13 cellular contexts compared by ENCODE assay signal in the genomic region with DNA sequence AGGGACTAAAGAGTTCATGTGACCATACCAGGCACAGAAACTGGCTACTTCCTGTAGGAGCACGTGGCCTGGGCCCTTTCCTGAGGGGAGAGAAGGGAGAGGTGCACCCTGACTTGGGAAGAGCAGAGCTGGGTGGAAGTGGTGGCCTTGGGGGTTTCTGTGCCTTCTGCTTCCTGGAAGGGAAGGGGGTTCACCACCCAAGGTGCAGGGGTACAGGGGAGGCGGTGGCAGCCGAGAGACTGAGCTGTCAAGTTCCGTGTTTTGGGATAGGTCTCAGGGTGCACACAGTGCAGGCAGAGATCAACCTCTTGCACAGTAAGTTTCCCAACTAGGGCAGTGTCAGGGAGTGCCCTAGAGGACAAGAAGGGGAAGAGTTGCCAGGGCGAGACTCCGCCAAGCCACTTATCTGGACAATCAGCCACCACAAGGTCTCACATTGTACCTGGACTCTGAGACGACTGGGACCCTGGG. TPM values are rescaled to one million over a fixed set of nuclear protein-coding genes. Genes with fewer than 3 reads are reported as not detected.
DNase-seq lines count a peak whose midpoint lies in the region; ATAC-seq and TF ChIP-seq lines count a peak whose summit lies in the region.
"Had no signal": no experiment of that assay in that cellular context is flagged by ENCODE, and none has a peak within 500 bp of the region (broad histone marks: within the 10 kb centered on the region; RNA-seq: fewer than 3 reads in every experiment).

No MANE protein-coding gene starts in this region.

- H3K27ac Mint-ChIP-seq in T-helper 2 cell treated with Interferon-gamma antibody and Interleukin-4, amounts not matched to agents 5 μg/mL and 100 μg/mL, for 36 hours: peak overlapping the region; percentile 61
- H3K27ac Mint-ChIP-seq in T-helper 17 cell: no peak overlapping the region
- H3K27ac Mint-ChIP-seq: HFFc6 had no signal

- H3K9me3 Mint-ChIP-seq in T-helper 2 cell treated with Interferon-gamma antibody and Interleukin-4, amounts not matched to agents 5 μg/mL and 100 μg/mL, for 36 hours: no peaks in the 10 kb centered on the region
- H3K9me3 Mint-ChIP-seq: HFFc6 had no signal

- H3K36me3 ChIP-seq in heart right ventricle (peaks cover 0 to 46% (median 40%) of the 10 kb centered on the region in 9 donors), spleen (peaks cover 0 to 51% (median 43%) of the 10 kb centered on the region in 6 donors), Peyer's patch (peaks cover 0 to 41% (median 0%) of the 10 kb centered on the region in 3 donors)

- intact Hi-C loops in heart right ventricle (cut with DNase I) (loop anchor here in 3 of 10 donors (5.0 to 10.0 kb wide), 3 partner anchors 154 to 206 kb away; no protein-coding TSS in a partner anchor), spleen (cut with DNase I; ENCODE audit: low total_unique reads) (no loop called here)

- peaks cover 9% of the 10 kb centered on the region for H3K4me1 Mint-ChIP-seq in T-helper 2 cell treated with Interferon-gamma antibody and Interleukin-4, amounts not matched to agents 5 μg/mL and 100 μg/mL, for 36 hours (ENCODE audit: low read depth)
- peaks cover 19% of the 10 kb centered on the region for H3K4me1 Mint-ChIP-seq in T-helper 17 cell

- H3K27ac ChIP-seq in heart right ventricle (peak overlapping the region in 1 of 10 donors; percentile 46), spleen (peak overlapping the region in 7 of 8 donors; percentile 10 to 67 (median 42)), Peyer's patch (no peak overlapping the region)

- whole genome bisulfite sequencing in heart right ventricle, 2 donors: 73% methylated on average over 7 of the region's 7 CpGs
- WGBS in spleen, 5 donors: 44 to 56% (median 53%) methylated on average over 7 of the region's 7 CpGs

- H3K27me3 Mint-ChIP-seq in T-helper 2 cell treated with Interferon-gamma antibody and Interleukin-4, amounts not matched to agents 5 μg/mL and 100 μg/mL, for 36 hours (ENCODE audit: low read depth): no peaks in the 10 kb centered on the region
- no peaks in the 10 kb centered on the region for H3K27me3 Mint-ChIP-seq in T-helper 17 cell

- no peak for TF ChIP-seq CTCF in heart right ventricle (IDR thresholded peaks at IDR 0.05)
- TF ChIP-seq CTCF in spleen (IDR thresholded peaks at IDR 0.05 in 8 of 11, conservative IDR thresholded peaks at IDR 0.05 in 3 of 11): no peak
- no peak for TF ChIP-seq CTCF in Peyer's patch (IDR thresholded peaks at IDR 0.05)

- ATAC-seq in T-helper 17 cell: peak; percentile 18
- peak in 7 of 8 donors; percentile 20 to 69 (median 37) for ATAC-seq in heart right ventricle

- no peak for TF ChIP-seq POLR2A in spleen (IDR thresholded peaks at IDR 0.05)
- TF ChIP-seq POLR2A in Peyer's patch (IDR thresholded peaks at IDR 0.05): no peak

- H3K4me3 ChIP-seq in heart right ventricle: no peak overlapping the region
- H3K4me3 ChIP-seq in spleen: no peak overlapping the region
- H3K4me3 ChIP-seq in Peyer's patch: no peak overlapping the region

- H3K9me3 ChIP-seq in T-helper 17 cell (ENCODE audit: control insufficient read depth, low read length, poor library complexity, severe bottlenecking): no peaks in the 10 kb centered on the region
- no peaks in the 10 kb centered on the region for H3K9me3 ChIP-seq in heart right ventricle
- H3K9me3 ChIP-seq in spleen: no peaks in the 10 kb centered on the region
- H3K9me3 ChIP-seq in Peyer's patch: no peaks in the 10 kb centered on the region

- H3K4me1 ChIP-seq in heart right ventricle (peaks cover 0 to 12% (median 0%) of the 10 kb centered on the region in 9 donors), spleen (peaks cover 0 to 14% (median 8%) of the 10 kb centered on the region in 6 donors), Peyer's patch (no peaks in the 10 kb centered on the region)

- H3K27me3 ChIP-seq in heart right ventricle (no peaks in the 10 kb centered on the region), spleen (replicated peaks in 1 of 7) (no peaks in the 10 kb centered on the region), Peyer's patch (no peaks in the 10 kb centered on the region)

- no peak overlapping the region for H3K4me3 Mint-ChIP-seq in T-helper 2 cell treated with Interferon-gamma antibody and Interleukin-4, amounts not matched to agents 5 μg/mL and 100 μg/mL, for 36 hours
- H3K4me3 Mint-ChIP-seq in T-helper 17 cell: no peak overlapping the region
- H3K4me3 Mint-ChIP-seq: HFFc6 had no signal

- no peak for DNase-seq in T-helper 2 cell treated with Interferon-gamma antibody and Interleukin-4, amounts not matched to agents 5 μg/mL and 100 μg/mL, for 36 hours (ENCODE audit: low spot score)
- no peak for DNase-seq in T-helper 2 cell
- no peak for DNase-seq in T-helper 17 cell
- DNase-seq in heart right ventricle: no peak
- DNase-seq in spleen: peak; percentile 66
- no peak for DNase-seq in Peyer's patch
- no peak for DNase-seq in mucosa of gallbladder (ENCODE audit: low spot score)
- no peak for DNase-seq in NCI-H510A (lab: John Stamatoyannopoulos, UW)
- DNase-seq: activated gamma-delta T cell treated with Interleukin-2 at 50 U/mL for 16 hours, dermis blood vessel endothelial cell, HFFc6, NCI-H748 treated with DMSO at 0.1 percent for 48 hours, T-helper 9 cell had no signal

- H3K36me3 Mint-ChIP-seq in T-helper 2 cell treated with Interferon-gamma antibody and Interleukin-4, amounts not matched to agents 5 μg/mL and 100 μg/mL, for 36 hours (ENCODE audit: low read depth): peaks cover 26% of the 10 kb centered on the region
- peaks cover 14% of the 10 kb centered on the region for H3K36me3 Mint-ChIP-seq in T-helper 17 cell (ENCODE audit: low read depth)

RNA-seq across cellular contexts. Expression of gene HECTD3, which starts 10.1 kb away (rescaled TPM):
- total RNA-seq in T-helper 17 cell (10 to 100 TPM; 39.2 to 45.5 TPM), heart right ventricle (10 to 100 TPM; 15.2 to 29.4 (median 18.0) TPM), spleen (10 to 100 TPM; 33.2 to 50.7 (median 37.6) TPM), Peyer's patch (100 to 1,000 TPM; 141 to 270 (median 202) TPM), mucosa of gallbladder (59.6 TPM)
- polyA plus RNA-seq in heart right ventricle (10 to 100 TPM; 22.5 to 23.6 TPM), spleen (10 to 100 TPM; 13.3 to 24.9 (median 15.9) TPM)

RNA-seq across cellular contexts. Expression of gene UROD, which starts 11.0 kb away (rescaled TPM):
- total RNA-seq in T-helper 17 cell (10 to 100 TPM; 47.8 to 51.9 TPM), heart right ventricle (10 to 100 TPM; 68.1 to 94.0 (median 83.1) TPM), spleen (10 to 100 TPM; 41.5 to 70.4 (median 65.4) TPM), Peyer's patch (10 to 100 TPM; 43.4 to 56.6 (median 51.3) TPM), mucosa of gallbladder (53.5 TPM)
- polyA plus RNA-seq in heart right ventricle (100 to 1,000 TPM in 1 of 2 donors, 10 to 100 TPM in 1; 84.7 to 109 TPM), spleen (10 to 100 TPM; 69.8 to 90.9 (median 80.0) TPM)

RNA-seq across cellular contexts. Expression of gene EIF2B3, which starts 14.7 kb away (rescaled TPM):
- total RNA-seq in T-helper 17 cell: 10 to 100 TPM in 1 of 2 donors, 1 to 10 TPM in 1; 9.0 to 13.0 TPM
- 10 to 100 TPM; 33.6 to 50.2 (median 41.4) TPM for total RNA-seq in heart right ventricle
- 10 to 100 TPM; 19.2 to 44.4 TPM for polyA plus RNA-seq in heart right ventricle
- 10 to 100 TPM; 14.5 to 28.8 (median 23.4) TPM for total RNA-seq in spleen
- 10 to 100 TPM in 2 of 3 donors, 1 to 10 TPM in 1; 7.4 to 15.2 (median 13.7) TPM for polyA plus RNA-seq in spleen
- total RNA-seq in Peyer's patch: 10 to 100 TPM; 10.3 to 23.9 (median 16.6) TPM
- 19.3 TPM for total RNA-seq in mucosa of gallbladder

Comparison
In these comparisons a context has a peak if more than half of its experiments do, and no peak if none do; other contexts are left out.
1. H3K27ac ChIP-seq: peak in spleen (7 of 8); none in Peyer's patch (0 of 4).